ENCODE assay signal across 1 cellular context in the genomic region with DNA sequence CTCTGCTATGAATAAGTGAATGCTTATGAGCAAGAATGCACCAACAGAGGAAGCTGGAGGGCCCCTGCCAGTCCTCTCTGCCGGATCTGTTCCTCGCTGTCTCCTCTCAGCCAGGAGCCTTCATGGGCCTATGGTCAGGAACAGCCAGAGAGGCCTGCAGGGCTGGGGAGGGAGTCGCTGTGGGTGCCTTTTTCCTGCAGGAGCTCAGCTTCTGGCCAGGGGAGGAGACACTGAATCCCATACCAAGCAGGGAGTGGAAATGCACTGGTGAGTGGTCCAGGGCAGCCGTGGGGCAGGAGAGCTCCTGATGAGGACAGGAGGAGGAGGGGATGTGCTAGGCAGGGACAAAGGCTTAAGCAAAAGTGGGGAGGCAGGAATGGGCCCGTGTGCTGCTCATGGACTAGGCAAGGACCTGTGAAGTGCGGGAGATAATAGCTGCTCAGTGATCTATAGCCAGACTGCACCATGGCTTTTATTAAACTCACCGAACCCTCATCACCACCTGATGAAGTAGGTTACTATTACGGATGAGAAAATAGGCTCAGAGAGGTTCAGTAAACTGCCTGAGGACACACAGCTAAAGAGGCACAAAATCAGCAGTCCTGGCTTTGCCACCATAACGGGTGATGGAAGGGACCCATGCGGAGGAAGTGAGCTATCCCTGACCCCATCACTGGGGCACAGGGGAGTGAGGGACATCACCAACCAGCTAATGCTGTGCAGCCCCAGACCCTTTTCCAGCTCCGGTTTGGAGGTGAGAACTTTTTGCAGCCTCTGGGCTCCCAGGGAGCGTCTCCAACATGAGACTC.
TF ChIP-seq lines count a peak whose summit lies in the region.

No MANE protein-coding gene starts in this region.

TF ChIP-seq in GM23338, 12 proteins besides CTCF, POLR2A, EP300 and RAD21:
- TF ChIP-seq ZNF331 (CRISPR knock-in tag; IDR thresholded peaks at IDR 0.05; ENCODE audit: low read depth) = no peak
- no peak for TF ChIP-seq CREB1 (CRISPR knock-in tag; IDR thresholded peaks at IDR 0.05; ENCODE audit: low read depth)
- no peak for TF ChIP-seq POLR2AphosphoS5 (IDR thresholded peaks at IDR 0.05; ENCODE audit: low read depth)
- no peak for TF ChIP-seq EZH2 (IDR thresholded peaks at IDR 0.05; ENCODE audit: low read depth, unreplicated experiment)
- TF ChIP-seq, protein P1, sequence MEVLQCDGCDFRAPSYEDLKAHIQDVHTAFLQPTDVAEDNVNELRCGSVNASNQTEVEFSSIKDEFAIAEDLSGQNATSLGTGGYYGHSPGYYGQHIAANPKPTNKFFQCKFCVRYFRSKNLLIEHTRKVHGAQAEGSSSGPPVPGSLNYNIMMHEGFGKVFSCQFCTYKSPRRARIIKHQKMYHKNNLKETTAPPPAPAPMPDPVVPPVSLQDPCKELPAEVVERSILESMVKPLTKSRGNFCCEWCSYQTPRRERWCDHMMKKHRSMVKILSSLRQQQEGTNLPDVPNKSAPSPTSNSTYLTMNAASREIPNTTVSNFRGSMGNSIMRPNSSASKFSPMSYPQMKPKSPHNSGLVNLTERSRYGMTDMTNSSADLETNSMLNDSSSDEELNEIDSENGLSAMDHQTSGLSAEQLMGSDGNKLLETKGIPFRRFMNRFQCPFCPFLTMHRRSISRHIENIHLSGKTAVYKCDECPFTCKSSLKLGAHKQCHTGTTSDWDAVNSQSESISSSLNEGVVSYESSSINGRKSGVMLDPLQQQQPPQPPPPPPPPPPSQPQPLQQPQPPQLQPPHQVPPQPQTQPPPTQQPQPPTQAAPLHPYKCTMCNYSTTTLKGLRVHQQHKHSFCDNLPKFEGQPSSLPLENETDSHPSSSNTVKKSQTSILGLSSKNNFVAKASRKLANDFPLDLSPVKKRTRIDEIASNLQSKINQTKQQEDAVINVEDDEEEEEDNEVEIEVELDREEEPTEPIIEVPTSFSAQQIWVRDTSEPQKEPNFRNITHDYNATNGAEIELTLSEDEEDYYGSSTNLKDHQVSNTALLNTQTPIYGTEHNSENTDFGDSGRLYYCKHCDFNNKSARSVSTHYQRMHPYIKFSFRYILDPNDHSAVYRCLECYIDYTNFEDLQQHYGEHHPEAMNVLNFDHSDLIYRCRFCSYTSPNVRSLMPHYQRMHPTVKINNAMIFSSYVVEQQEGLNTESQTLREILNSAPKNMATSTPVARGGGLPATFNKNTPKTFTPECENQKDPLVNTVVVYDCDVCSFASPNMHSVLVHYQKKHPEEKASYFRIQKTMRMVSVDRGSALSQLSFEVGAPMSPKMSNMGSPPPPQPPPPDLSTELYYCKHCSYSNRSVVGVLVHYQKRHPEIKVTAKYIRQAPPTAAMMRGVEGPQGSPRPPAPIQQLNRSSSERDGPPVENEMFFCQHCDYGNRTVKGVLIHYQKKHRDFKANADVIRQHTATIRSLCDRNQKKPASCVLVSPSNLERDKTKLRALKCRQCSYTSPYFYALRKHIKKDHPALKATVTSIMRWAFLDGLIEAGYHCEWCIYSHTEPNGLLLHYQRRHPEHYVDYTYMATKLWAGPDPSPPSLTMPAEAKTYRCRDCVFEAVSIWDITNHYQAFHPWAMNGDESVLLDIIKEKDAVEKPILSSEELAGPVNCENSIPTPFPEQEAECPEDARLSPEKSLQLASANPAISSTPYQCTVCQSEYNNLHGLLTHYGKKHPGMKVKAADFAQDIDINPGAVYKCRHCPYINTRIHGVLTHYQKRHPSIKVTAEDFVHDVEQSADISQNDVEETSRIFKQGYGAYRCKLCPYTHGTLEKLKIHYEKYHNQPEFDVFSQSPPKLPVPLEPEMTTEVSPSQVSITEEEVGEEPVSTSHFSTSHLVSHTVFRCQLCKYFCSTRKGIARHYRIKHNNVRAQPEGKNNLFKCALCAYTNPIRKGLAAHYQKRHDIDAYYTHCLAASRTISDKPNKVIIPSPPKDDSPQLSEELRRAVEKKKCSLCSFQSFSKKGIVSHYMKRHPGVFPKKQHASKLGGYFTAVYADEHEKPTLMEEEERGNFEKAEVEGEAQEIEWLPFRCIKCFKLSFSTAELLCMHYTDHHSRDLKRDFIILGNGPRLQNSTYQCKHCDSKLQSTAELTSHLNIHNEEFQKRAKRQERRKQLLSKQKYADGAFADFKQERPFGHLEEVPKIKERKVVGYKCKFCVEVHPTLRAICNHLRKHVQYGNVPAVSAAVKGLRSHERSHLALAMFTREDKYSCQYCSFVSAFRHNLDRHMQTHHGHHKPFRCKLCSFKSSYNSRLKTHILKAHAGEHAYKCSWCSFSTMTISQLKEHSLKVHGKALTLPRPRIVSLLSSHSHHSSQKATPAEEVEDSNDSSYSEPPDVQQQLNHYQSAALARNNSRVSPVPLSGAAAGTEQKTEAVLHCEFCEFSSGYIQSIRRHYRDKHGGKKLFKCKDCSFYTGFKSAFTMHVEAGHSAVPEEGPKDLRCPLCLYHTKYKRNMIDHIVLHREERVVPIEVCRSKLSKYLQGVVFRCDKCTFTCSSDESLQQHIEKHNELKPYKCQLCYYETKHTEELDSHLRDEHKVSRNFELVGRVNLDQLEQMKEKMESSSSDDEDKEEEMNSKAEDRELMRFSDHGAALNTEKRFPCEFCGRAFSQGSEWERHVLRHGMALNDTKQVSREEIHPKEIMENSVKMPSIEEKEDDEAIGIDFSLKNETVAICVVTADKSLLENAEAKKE (CRISPR knock-in tag; IDR thresholded peaks at IDR 0.05) = no peak
- TF ChIP-seq, protein P2, sequence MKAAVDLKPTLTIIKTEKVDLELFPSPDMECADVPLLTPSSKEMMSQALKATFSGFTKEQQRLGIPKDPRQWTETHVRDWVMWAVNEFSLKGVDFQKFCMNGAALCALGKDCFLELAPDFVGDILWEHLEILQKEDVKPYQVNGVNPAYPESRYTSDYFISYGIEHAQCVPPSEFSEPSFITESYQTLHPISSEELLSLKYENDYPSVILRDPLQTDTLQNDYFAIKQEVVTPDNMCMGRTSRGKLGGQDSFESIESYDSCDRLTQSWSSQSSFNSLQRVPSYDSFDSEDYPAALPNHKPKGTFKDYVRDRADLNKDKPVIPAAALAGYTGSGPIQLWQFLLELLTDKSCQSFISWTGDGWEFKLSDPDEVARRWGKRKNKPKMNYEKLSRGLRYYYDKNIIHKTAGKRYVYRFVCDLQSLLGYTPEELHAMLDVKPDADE (IDR thresholded peaks at IDR 0.05) = no peak
- TF ChIP-seq STAT1 (IDR thresholded peaks at IDR 0.05; ENCODE audit: unreplicated experiment) = no peak
- no peak for TF ChIP-seq EZH2phosphoT487 (IDR thresholded peaks at IDR 0.05; ENCODE audit: unreplicated experiment)
- TF ChIP-seq, protein P3, sequence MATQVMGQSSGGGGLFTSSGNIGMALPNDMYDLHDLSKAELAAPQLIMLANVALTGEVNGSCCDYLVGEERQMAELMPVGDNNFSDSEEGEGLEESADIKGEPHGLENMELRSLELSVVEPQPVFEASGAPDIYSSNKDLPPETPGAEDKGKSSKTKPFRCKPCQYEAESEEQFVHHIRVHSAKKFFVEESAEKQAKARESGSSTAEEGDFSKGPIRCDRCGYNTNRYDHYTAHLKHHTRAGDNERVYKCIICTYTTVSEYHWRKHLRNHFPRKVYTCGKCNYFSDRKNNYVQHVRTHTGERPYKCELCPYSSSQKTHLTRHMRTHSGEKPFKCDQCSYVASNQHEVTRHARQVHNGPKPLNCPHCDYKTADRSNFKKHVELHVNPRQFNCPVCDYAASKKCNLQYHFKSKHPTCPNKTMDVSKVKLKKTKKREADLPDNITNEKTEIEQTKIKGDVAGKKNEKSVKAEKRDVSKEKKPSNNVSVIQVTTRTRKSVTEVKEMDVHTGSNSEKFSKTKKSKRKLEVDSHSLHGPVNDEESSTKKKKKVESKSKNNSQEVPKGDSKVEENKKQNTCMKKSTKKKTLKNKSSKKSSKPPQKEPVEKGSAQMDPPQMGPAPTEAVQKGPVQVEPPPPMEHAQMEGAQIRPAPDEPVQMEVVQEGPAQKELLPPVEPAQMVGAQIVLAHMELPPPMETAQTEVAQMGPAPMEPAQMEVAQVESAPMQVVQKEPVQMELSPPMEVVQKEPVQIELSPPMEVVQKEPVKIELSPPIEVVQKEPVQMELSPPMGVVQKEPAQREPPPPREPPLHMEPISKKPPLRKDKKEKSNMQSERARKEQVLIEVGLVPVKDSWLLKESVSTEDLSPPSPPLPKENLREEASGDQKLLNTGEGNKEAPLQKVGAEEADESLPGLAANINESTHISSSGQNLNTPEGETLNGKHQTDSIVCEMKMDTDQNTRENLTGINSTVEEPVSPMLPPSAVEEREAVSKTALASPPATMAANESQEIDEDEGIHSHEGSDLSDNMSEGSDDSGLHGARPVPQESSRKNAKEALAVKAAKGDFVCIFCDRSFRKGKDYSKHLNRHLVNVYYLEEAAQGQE (IDR thresholded peaks at IDR 0.05; ENCODE audit: unreplicated experiment) = no peak
- no peak for TF ChIP-seq ZNF114 (CRISPR knock-in tag; IDR thresholded peaks at IDR 0.05)
- TF ChIP-seq NANOG (IDR thresholded peaks at IDR 0.05; ENCODE audit: borderline replicate concordance) = no peak
- no peak for TF ChIP-seq JUNB (IDR thresholded peaks at IDR 0.05; ENCODE audit: unreplicated experiment)
